In the genomic region with DNA sequence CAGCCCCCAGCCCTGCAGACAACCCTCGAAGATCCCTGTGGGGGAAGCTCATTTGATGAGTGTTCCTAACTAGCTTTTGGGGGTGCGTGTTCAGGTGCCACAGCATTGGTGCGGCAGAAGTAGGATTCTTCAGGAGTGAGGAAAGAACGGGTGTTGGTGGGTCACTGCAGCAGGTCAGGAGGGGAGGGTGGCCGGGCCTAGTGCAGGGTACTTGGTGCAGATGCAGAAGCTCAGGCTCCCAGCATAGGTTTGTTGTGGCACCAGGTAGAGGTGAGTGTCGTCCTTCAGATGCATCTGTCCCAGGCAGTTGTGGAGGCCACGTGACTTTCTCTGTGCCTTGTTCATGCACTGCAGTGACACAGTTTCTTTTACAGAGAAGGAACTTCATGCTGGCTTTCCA, we compare ENCODE assay signal across 24 cellular contexts. TPM values are rescaled to one million over a fixed set of nuclear protein-coding genes. Genes with fewer than 3 reads are reported as not detected.
"Had no signal": no experiment of that assay in that cellular context is flagged by ENCODE, and none has a peak within 500 bp of the region (broad histone marks: within the 10 kb centered on the region; RNA-seq: fewer than 3 reads in every experiment).

No MANE protein-coding gene starts in this region.

- FAIRE-seq: colon had no signal

- ATAC-seq: gastroesophageal sphincter; left colon; left ventricle myocardium superior; natural killer cell treated with Interleukin-12 subunit alpha and Interleukin-12 subunit beta and Interleukin-15 and Interleukin-18, amount 100 ng/mL, for 72 hours; psoas muscle; right lobe of liver; stimulated activated memory B cell treated with anti-CD40 and anti-IgM and Interleukin-4, amounts not matched to agents 10 μg/mL and 1 μg/mL and 100 μg/mL, for 72 hours; stimulated activated naive CD8-positive, alpha-beta T cell treated with anti-CD3 and anti-CD28 coated beads, Interleukin-15, amount 100 ng/mL, for 72 hours had no signal

- H3K9me3 Mint-ChIP-seq: dendritic cell treated with granulocyte-macrophage colony-stimulating factor and Interleukin-4, amounts not matched to agents 40 ng/mL and 50 ng/mL, for 4 days; natural killer cell treated with Interleukin-12 subunit alpha and Interleukin-12 subunit beta and Interleukin-15 and Interleukin-18, amount 100 ng/mL, for 72 hours; stimulated activated memory B cell treated with anti-CD40 and anti-IgM and Interleukin-4, amounts not matched to agents 10 μg/mL and 1 μg/mL and 100 μg/mL, for 72 hours; stimulated activated naive CD8-positive, alpha-beta T cell treated with anti-CD3 and anti-CD28 coated beads, Interleukin-15, amount 100 ng/mL, for 72 hours had no signal

- H3K27me3 Mint-ChIP-seq: dendritic cell treated with granulocyte-macrophage colony-stimulating factor and Interleukin-4, amounts not matched to agents 40 ng/mL and 50 ng/mL, for 4 days; natural killer cell treated with Interleukin-12 subunit alpha and Interleukin-12 subunit beta and Interleukin-15 and Interleukin-18, amount 100 ng/mL, for 72 hours; stimulated activated memory B cell treated with anti-CD40 and anti-IgM and Interleukin-4, amounts not matched to agents 10 μg/mL and 1 μg/mL and 100 μg/mL, for 72 hours; stimulated activated naive CD8-positive, alpha-beta T cell treated with anti-CD3 and anti-CD28 coated beads, Interleukin-15, amount 100 ng/mL, for 72 hours had no signal

- H3K4me3 ChIP-seq: esophagus squamous epithelium, gastroesophageal sphincter, lung, psoas muscle, right lobe of liver, spleen, thoracic aorta had no signal

- H3K36me3 Mint-ChIP-seq: natural killer cell treated with Interleukin-12 subunit alpha and Interleukin-12 subunit beta and Interleukin-15 and Interleukin-18, amount 100 ng/mL, for 72 hours had no signal

- H3K27ac ChIP-seq: esophagus squamous epithelium, gastroesophageal sphincter, psoas muscle, right lobe of liver, spleen, thoracic aorta had no signal

- H3K27me3 ChIP-seq: esophagus squamous epithelium, gastroesophageal sphincter, right lobe of liver, spleen had no signal

- H3K4me3 Mint-ChIP-seq: dendritic cell treated with granulocyte-macrophage colony-stimulating factor and Interleukin-4, amounts not matched to agents 40 ng/mL and 50 ng/mL, for 4 days; stimulated activated memory B cell treated with anti-CD40 and anti-IgM and Interleukin-4, amounts not matched to agents 10 μg/mL and 1 μg/mL and 100 μg/mL, for 72 hours; stimulated activated naive CD8-positive, alpha-beta T cell treated with anti-CD3 and anti-CD28 coated beads, Interleukin-15, amount 100 ng/mL, for 72 hours had no signal

- H3K4me1 ChIP-seq: right lobe of liver had no signal

- H3K27ac Mint-ChIP-seq: dendritic cell treated with granulocyte-macrophage colony-stimulating factor and Interleukin-4, amounts not matched to agents 40 ng/mL and 50 ng/mL, for 4 days; stimulated activated memory B cell treated with anti-CD40 and anti-IgM and Interleukin-4, amounts not matched to agents 10 μg/mL and 1 μg/mL and 100 μg/mL, for 72 hours had no signal

- DNase-seq: esophagus squamous epithelium; foreskin fibroblast; left ventricle myocardium superior; mesenchymal stem cell; midbrain; retina; right lobe of liver; spleen; stimulated activated CD4-positive, alpha-beta T cell treated with anti-CD3 and anti-CD28 coated beads, Interleukin-15, amount 100 ng/mL, for 24 hours; stimulated activated CD4-positive, alpha-beta T cell treated with anti-CD3 and anti-CD28 coated beads, Interleukin-1b, Interleukin-23, amount 100 ng/mL, for 48 hours; stimulated activated CD4-positive, alpha-beta T cell treated with anti-CD3 and anti-CD28 coated beads, Interleukin-4, amount 100 ng/mL, for 24 hours; stimulated activated naive CD8-positive, alpha-beta T cell treated with anti-CD3 and anti-CD28 coated beads, Interleukin-15, amount 100 ng/mL, for 72 hours; substantia nigra; trophoblast cell had no signal

- H3K9me3 ChIP-seq: esophagus squamous epithelium, gastroesophageal sphincter, psoas muscle, right lobe of liver, spleen, thoracic aorta had no signal

RNA-seq across cellular contexts. Expression of gene ADORA2A, which starts 15.1 kb away (rescaled TPM):
- total RNA-seq: epithelial cell of proximal tubule had no signal
